12 cellular contexts compared by ENCODE assay signal in the genomic region with DNA sequence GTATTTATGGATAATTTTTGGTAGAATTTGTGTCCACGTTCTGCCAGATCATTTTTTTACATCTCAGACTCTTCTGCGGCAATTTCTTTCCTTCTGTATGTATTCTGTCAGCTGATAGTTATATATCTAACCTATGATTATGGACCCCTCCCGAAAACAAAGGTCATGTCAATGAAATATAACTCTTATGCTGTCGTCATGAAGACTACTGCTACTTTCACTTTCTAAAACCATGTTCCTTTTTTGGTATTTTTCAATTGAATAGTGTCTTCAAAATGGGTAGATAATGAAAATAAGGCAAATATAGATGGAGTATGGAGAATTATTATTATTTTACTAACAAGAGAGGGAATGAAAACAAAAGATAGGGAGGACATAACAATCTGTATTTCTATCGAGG. TPM values are rescaled to one million over a fixed set of nuclear protein-coding genes. Genes with fewer than 3 reads are reported as not detected.
A peak's percentile ranks its signal among the peaks of the same experiment; 100 is the strongest.
DNase-seq lines count a peak whose midpoint lies in the region; ATAC-seq and TF ChIP-seq lines count a peak whose summit lies in the region.
"Had no signal": no experiment of that assay in that cellular context is flagged by ENCODE, and none has a peak within 500 bp of the region (broad histone marks: within the 10 kb centered on the region; RNA-seq: fewer than 3 reads in every experiment).

No MANE protein-coding gene starts in this region.

- H3K4me3 Mint-ChIP-seq in natural killer cell, result peak overlapping the region; percentile 45
- H3K4me3 Mint-ChIP-seq: activated T-cell treated with anti-CD3 and anti-CD28 coated beads, Interleukin-2, amount 50 U/mL, for 24 hours had no signal

- no peaks in the 10 kb centered on the region for H3K9me3 ChIP-seq in left ventricle myocardium inferior (replicated peaks)
- H3K9me3 ChIP-seq in aorta (ENCODE audit: control insufficient read depth, low read length), result no peaks in the 10 kb centered on the region

- DNase-seq in left ventricle myocardium inferior (no peak), left cardiac atrium (no peak), dermis blood vessel endothelial cell (peak; percentile 20), natural killer cell (no peak), aorta (no peak), NCI-H2196 (lab: John Stamatoyannopoulos, UW; ENCODE audit: unreplicated experiment) (no peak)
- DNase-seq: activated T-cell treated with anti-CD3 and anti-CD28 coated beads, Interleukin-2, amount 50 U/mL, for 24 hours; NCI-H1694 treated with DMSO at 0.1 percent for 48 hours had no signal

- peaks cover 5 to 6% of the 10 kb centered on the region in 2 donors for H3K4me1 Mint-ChIP-seq in natural killer cell

- H3K36me3 Mint-ChIP-seq in natural killer cell, result no peaks in the 10 kb centered on the region

- H3K27me3 Mint-ChIP-seq in natural killer cell (ENCODE audit: low read depth in 2 of 2), result no peaks in the 10 kb centered on the region
- H3K27me3 Mint-ChIP-seq: activated T-cell treated with anti-CD3 and anti-CD28 coated beads, Interleukin-2, amount 50 U/mL, for 24 hours had no signal

- H3K36me3 ChIP-seq in left ventricle myocardium inferior, result no peaks in the 10 kb centered on the region
- H3K36me3 ChIP-seq in aorta (ENCODE audit: control insufficient read depth in 1 of 2, insufficient read depth in 2 of 2, low read length in 1 of 2), result no peaks in the 10 kb centered on the region

- ATAC-seq in left cardiac atrium (no peak), natural killer cell (no peak), aorta (ENCODE audit: low FRiP score) (no peak), HG02759 (IDR thresholded peaks at IDR 0.05; ENCODE audit: unreplicated experiment) (no peak), HG03432 (IDR thresholded peaks at IDR 0.05; ENCODE audit: unreplicated experiment) (no peak)
- ATAC-seq: esophagus mucosa had no signal

- H3K27ac Mint-ChIP-seq in natural killer cell, result peak overlapping the region; percentile 7 to 25
- H3K27ac Mint-ChIP-seq: activated T-cell treated with anti-CD3 and anti-CD28 coated beads, Interleukin-2, amount 50 U/mL, for 24 hours had no signal

- H3K27me3 ChIP-seq in left ventricle myocardium inferior (ENCODE audit: low read depth) (no peaks in the 10 kb centered on the region), aorta (ENCODE audit: control insufficient read depth in 1 of 2, insufficient read depth in 2 of 2, low read length in 1 of 2) (no peaks in the 10 kb centered on the region)

- TF ChIP-seq CTCF in left ventricle myocardium inferior (IDR thresholded peaks at IDR 0.05; ENCODE audit: borderline replicate concordance) (no peak), natural killer cell (IDR thresholded peaks at IDR 0.05) (no peak)

- peak overlapping the region; percentile 56 for H3K4me3 ChIP-seq in left ventricle myocardium inferior
- H3K4me3 ChIP-seq in aorta (ENCODE audit: low read length in 2 of 2), result peak overlapping the region; percentile 89 to 92

- H3K27ac ChIP-seq in left ventricle myocardium inferior (replicated peaks) (peak overlapping the region; percentile 64), aorta (ENCODE audit: low read depth in 1 of 2, low read length in 2 of 2) (peak overlapping the region in 1 of 2 donors; percentile 57)

- H3K4me1 ChIP-seq in left ventricle myocardium inferior, result peaks cover 45% of the 10 kb centered on the region
- peaks cover 3 to 6% of the 10 kb centered on the region in 2 donors for H3K4me1 ChIP-seq in aorta (ENCODE audit: control insufficient read depth in 1 of 2, insufficient read depth in 2 of 2, low read length in 2 of 2)

- intact Hi-C loops in left ventricle myocardium inferior (cut with micrococcal nuclease), result no loop called here
- intact Hi-C loops in left cardiac atrium (cut with DNase I), result no loop called here
- intact Hi-C loops in natural killer cell (cut with micrococcal nuclease), result no loop called here
- intact Hi-C loops in aorta (cut with DNase I), result loop anchor here (2.0 to 5.0 kb wide), 3 partner anchors 71 to 135 kb away; no protein-coding TSS in a partner anchor

- no peaks in the 10 kb centered on the region for H3K9me3 Mint-ChIP-seq in natural killer cell
- H3K9me3 Mint-ChIP-seq: activated T-cell treated with anti-CD3 and anti-CD28 coated beads, Interleukin-2, amount 50 U/mL, for 24 hours had no signal

- 13 to 16% methylated on average over 5 of the region's 5 CpGs for WGBS in aorta, 2 donors

RNA-seq across cellular contexts. Expression of gene ANGPTL1, which starts 3.2 kb away (rescaled TPM):
- total RNA-seq in left ventricle myocardium inferior (11.5 TPM), left cardiac atrium (10 to 100 TPM; 14.3 to 19.0 TPM), dermis blood vessel endothelial cell (not detected in 2 replicates), natural killer cell (not detected), aorta (10 to 100 TPM; 24.2 to 60.4 TPM)
- 10 to 100 TPM; 43.8 to 65.6 TPM for polyA plus RNA-seq in aorta
- polyA plus RNA-seq: neural cell had no signal

Comparison
In these comparisons a context has a peak if more than half of its experiments do, and no peak if none do; other contexts are left out.
1. RNA of gene ANGPTL1, which starts 3.2 kb away (total RNA-seq): 24.2 to 60.4 TPM in aorta, 14.3 to 19.0 TPM in left cardiac atrium and 11.5 TPM in left ventricle myocardium inferior (single experiment); not detected in dermis blood vessel endothelial cell and not detected in natural killer cell; every median in the first group is over 10 times any median in the second.
2. intact Hi-C loops: an anchor here in aorta (2.0 to 5.0 kb wide); none called in left ventricle myocardium inferior, left cardiac atrium and natural killer cell.